Comparison of ENCODE assay signal across 20 cellular contexts in genomic region chr14:75971509-75971908, GRCh38.
"Had no signal": no experiment of that assay in that cellular context is flagged by ENCODE, and none has a peak within 500 bp of the region (broad histone marks: within the 10 kb centered on the region; RNA-seq: fewer than 3 reads in every experiment).

No MANE protein-coding gene starts in this region.

- FAIRE-seq: HepG2, RCC 7860 had no signal

- ATAC-seq: HepG2 had no signal

- H3K27me3 ChIP-seq: MG63 had no signal

- DNase-seq: IMR-90, Karpas-422, KG1, MG63, NCI-H1092, NCI-H1436, NCI-H187 treated with DMSO at 0.1 percent for 48 hours, NCI-H2029 treated with DMSO at 0.1 percent for 48 hours, NCI-H226, NCI-H510A, NCI-H524 treated with DMSO at 0.1 percent for 48 hours, NCI-H69, NCI-H774, Right ventricle myocardium superior, RPMI8226, SIG-M5 had no signal

- H3K36me3 ChIP-seq: MG63, SJSA1 had no signal

- H3K27ac ChIP-seq: SJSA1, SK-N-MC had no signal

- H3K4me1 ChIP-seq: SJSA1 had no signal

- H3K9me3 ChIP-seq: MG63, SJSA1 had no signal

- H3K4me3 ChIP-seq: MG63, SJSA1, SK-N-MC had no signal
